In the genomic region with DNA sequence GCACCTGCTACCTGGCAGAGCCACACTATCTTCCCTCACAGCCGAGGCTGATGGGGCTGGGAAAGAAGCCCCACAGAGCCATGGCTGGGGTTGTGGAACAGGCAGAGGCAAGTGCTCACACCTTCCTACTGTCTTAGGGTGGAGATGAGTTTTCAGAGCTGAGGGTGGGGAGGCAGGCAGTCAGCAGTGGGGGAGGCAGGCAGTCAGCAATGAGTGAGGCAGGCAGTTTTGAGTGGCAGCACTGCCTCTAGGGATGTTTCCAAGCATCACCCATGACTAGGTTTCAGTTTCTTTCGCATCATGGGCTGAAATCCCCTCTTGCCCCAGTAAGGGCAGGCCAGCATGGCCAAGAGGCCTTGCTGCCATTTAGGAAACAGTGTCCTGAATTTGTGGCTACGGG, we compare ENCODE assay signal across 24 cellular contexts. TPM values are rescaled to one million over a fixed set of nuclear protein-coding genes. Genes with fewer than 3 reads are reported as not detected.
"Had no signal": no experiment of that assay in that cellular context is flagged by ENCODE, and none has a peak within 500 bp of the region (broad histone marks: within the 10 kb centered on the region; RNA-seq: fewer than 3 reads in every experiment).

No MANE protein-coding gene starts in this region.

- H3K9ac ChIP-seq: KMS-11, SK-N-SH had no signal

- H3K27ac Mint-ChIP-seq: T-cell had no signal

- H3K4me1 Mint-ChIP-seq: T-cell had no signal

- H3K9me3 ChIP-seq: SK-N-SH had no signal

- DNase-seq: Kasumi-1; MM.1S; NCI-H1092 treated with DMSO at 0.1 percent for 48 hours; NCI-H1436; NCI-H187; NCI-H2029; NCI-H2081 treated with DMSO at 0.1 percent for 48 hours; NCI-H2171; NCI-H345; NCI-H446 treated with DMSO at 0.1 percent for 48 hours; NCI-H510A treated with DMSO at 0.1 percent for 48 hours; NCI-H526; NCI-H748 treated with DMSO at 0.1 percent for 48 hours; NK-92 treated with Interleukin-12 subunit alpha and Interleukin-12 subunit beta, amount 100 ng/mL, for 24 hours; PC-3; SHP77; SK-N-SH; SW 1271; T-cell had no signal

- ATAC-seq: Panc1, PC-3, T-cell had no signal

- H3K27ac ChIP-seq: KMS-11, RWPE1 had no signal

- H3K4me3 Mint-ChIP-seq: T-cell had no signal

- H3K36me3 Mint-ChIP-seq: T-cell had no signal

- H3K27me3 Mint-ChIP-seq: T-cell had no signal

- H3K4me2 ChIP-seq: KMS-11, SK-N-SH had no signal

RNA-seq across cellular contexts. Expression of a gene that starts 41.6 kb away (rescaled TPM):
- total RNA-seq: HT-29, OCI-LY7, PC-3, T-cell had no signal
